8 cellular contexts compared by ENCODE assay signal in genomic region chr1:1678581-1679380, GRCh38. TPM values are rescaled to one million over a fixed set of nuclear protein-coding genes. Genes with fewer than 3 reads are reported as not detected.
DNase-seq lines count a peak whose midpoint lies in the region; ATAC-seq and TF ChIP-seq lines count a peak whose summit lies in the region.

No MANE protein-coding gene starts in this region.

- H4K20me1 ChIP-seq in hepatocyte (ENCODE audit: insufficient read depth, poor library complexity, severe bottlenecking) = peaks cover 30% of the 10 kb centered on the region

- H3K4me3 ChIP-seq in BE2C (ENCODE audit: low read depth, low read length) (no peak overlapping the region), WERI-Rb-1 (ENCODE audit: low read depth, low read length) (no peak overlapping the region), hepatocyte (no peak overlapping the region)

- H3K4me3 Mint-ChIP-seq in stimulated activated naive B cell treated with anti-CD40 and anti-IgM and Interleukin-4, amounts not matched to agents 10 μg/mL and 1 μg/mL and 100 μg/mL, for 72 hours = peak overlapping the region; percentile 75 to 79

- H3K9me2 ChIP-seq in hepatocyte (replicated peaks; ENCODE audit: insufficient read depth) = no peaks in the 10 kb centered on the region

- H3K4me1 Mint-ChIP-seq in stimulated activated naive B cell treated with anti-CD40 and anti-IgM and Interleukin-4, amounts not matched to agents 10 μg/mL and 1 μg/mL and 100 μg/mL, for 72 hours = peaks cover 26 to 42% of the 10 kb centered on the region in 2 donors

- H3K27ac ChIP-seq in WERI-Rb-1 (no peak overlapping the region; the same call in 1 of the 2 replicates), hepatocyte (peak overlapping the region; percentile 41)

- no peak overlapping the region for H2AFZ ChIP-seq in hepatocyte

- peaks cover 61% of the 10 kb centered on the region for H3K79me2 ChIP-seq in hepatocyte

- H3K27ac Mint-ChIP-seq in stimulated activated naive B cell treated with anti-CD40 and anti-IgM and Interleukin-4, amounts not matched to agents 10 μg/mL and 1 μg/mL and 100 μg/mL, for 72 hours = peak overlapping the region; percentile 94

- H3K36me3 ChIP-seq in BE2C (peaks cover 1% of the 10 kb centered on the region; the same call in 1 of the 2 replicates), WERI-Rb-1 (peaks cover 6% of the 10 kb centered on the region), hepatocyte (replicated peaks; ENCODE audit: insufficient read depth, low read depth) (no peaks in the 10 kb centered on the region)

- ATAC-seq in GM19467 (IDR thresholded peaks at IDR 0.05; ENCODE audit: unreplicated experiment) (peak; percentile 52), GM21717 (IDR thresholded peaks at IDR 0.05; ENCODE audit: unreplicated experiment) (no peak)
- ATAC-seq in stimulated activated naive B cell treated with anti-CD40 and anti-IgM and Interleukin-4, amounts not matched to agents 10 μg/mL and 1 μg/mL and 100 μg/mL, for 72 hours (replicated peaks) = peak; percentile 0 to 25

- TF ChIP-seq CTCF in BE2C (IDR thresholded peaks at IDR 0.05; ENCODE audit: low read depth, low read length) = peak; percentile 46
- peak; percentile 75 for TF ChIP-seq CTCF in WERI-Rb-1 (IDR thresholded peaks at IDR 0.05; ENCODE audit: low read depth, low read length)
- no peak for TF ChIP-seq CTCF in hepatocyte (IDR thresholded peaks at IDR 0.05; ENCODE audit: poor library complexity)

- DNase-seq in BE2C (peak; percentile 37), WERI-Rb-1 (peak; percentile 49), hepatocyte (ENCODE audit: low spot score) (peak; percentile 72), NCI-H1417 (lab: John Stamatoyannopoulos, UW) (no peak), SKM-1 (lab: John Stamatoyannopoulos, UW; ENCODE audit: unreplicated experiment) (no peak)
- peak; percentile 30 for DNase-seq in stimulated activated naive B cell treated with anti-CD40 and anti-IgM and Interleukin-4, amounts not matched to agents 10 μg/mL and 1 μg/mL and 100 μg/mL, for 72 hours

- peaks cover 8 to 21% of the 10 kb centered on the region in 2 donors for H3K36me3 Mint-ChIP-seq in stimulated activated naive B cell treated with anti-CD40 and anti-IgM and Interleukin-4, amounts not matched to agents 10 μg/mL and 1 μg/mL and 100 μg/mL, for 72 hours

- H3K9me3 ChIP-seq in BE2C = no peaks in the 10 kb centered on the region
- no peaks in the 10 kb centered on the region for H3K9me3 ChIP-seq in WERI-Rb-1 (ENCODE audit: severe bottlenecking)
- no peaks in the 10 kb centered on the region for H3K9me3 ChIP-seq in hepatocyte (ENCODE audit: low read depth)

- H3K9me3 Mint-ChIP-seq in stimulated activated naive B cell treated with anti-CD40 and anti-IgM and Interleukin-4, amounts not matched to agents 10 μg/mL and 1 μg/mL and 100 μg/mL, for 72 hours = no peaks in the 10 kb centered on the region

- no peaks in the 10 kb centered on the region for H3K4me1 ChIP-seq in BE2C
- H3K4me1 ChIP-seq in hepatocyte (ENCODE audit: insufficient read depth) = peaks cover 2% of the 10 kb centered on the region

- 71% methylated on average over 24 of the region's 24 CpGs for WGBS in hepatocyte (ENCODE audit: low lambda C conversion rate, missing lambda C conversion rate)

- no peaks in the 10 kb centered on the region for H3K27me3 Mint-ChIP-seq in stimulated activated naive B cell treated with anti-CD40 and anti-IgM and Interleukin-4, amounts not matched to agents 10 μg/mL and 1 μg/mL and 100 μg/mL, for 72 hours

- no peaks in the 10 kb centered on the region for H3K27me3 ChIP-seq in BE2C
- no peaks in the 10 kb centered on the region for H3K27me3 ChIP-seq in WERI-Rb-1 (ENCODE audit: insufficient read depth, low read depth, severe bottlenecking)
- no peaks in the 10 kb centered on the region for H3K27me3 ChIP-seq in hepatocyte

- H3K4me2 ChIP-seq in hepatocyte = peak overlapping the region; percentile 15

RNA-seq across cellular contexts. Expression of gene SLC35E2B, which starts 13.8 kb away (rescaled TPM):
- polyA plus RNA-seq in BE2C (2012; ENCODE audit: insufficient read depth, insufficient read length, low read depth) = 34.4 TPM
- 46.7 and 48.2 TPM in 2 replicates for total RNA-seq in hepatocyte
- polyA plus RNA-seq in hepatocyte = 27.5 and 29.2 TPM in 2 replicates

RNA-seq across cellular contexts. Expression of gene CDK11B, which starts 20.0 kb away (rescaled TPM):
- 163 TPM for polyA plus RNA-seq in BE2C (2012; ENCODE audit: insufficient read depth, insufficient read length, low read depth)
- 7.5 and 10.1 TPM in 2 replicates for total RNA-seq in hepatocyte
- polyA plus RNA-seq in hepatocyte = 15.3 and 21.3 TPM in 2 replicates

RNA-seq across cellular contexts. Expression of gene CDK11A, which starts 45.4 kb away (rescaled TPM):
- polyA plus RNA-seq in BE2C (2012; ENCODE audit: insufficient read depth, insufficient read length, low read depth) = 221 TPM
- 9.2 and 19.5 TPM in 2 replicates for total RNA-seq in hepatocyte
- 30.9 and 41.6 TPM in 2 replicates for polyA plus RNA-seq in hepatocyte

RNA-seq across cellular contexts. Expression of gene MMP23B, which starts 46.8 kb away (rescaled TPM):
- 0.66 TPM for polyA plus RNA-seq in BE2C (2012; ENCODE audit: insufficient read depth, insufficient read length, low read depth)
- total RNA-seq in hepatocyte = 48.0 and 73.4 TPM in 2 replicates
- polyA plus RNA-seq in hepatocyte = 136 and 184 TPM in 2 replicates

Comparison
In these comparisons a context has a peak if more than half of its experiments do, and no peak if none do; other contexts are left out.
1. DNase-seq: peak in BE2C (single experiment), WERI-Rb-1 (single experiment), hepatocyte (single experiment) and stimulated activated naive B cell treated with anti-CD40 and anti-IgM and Interleukin-4, amounts not matched to agents 10 μg/mL and 1 μg/mL and 100 μg/mL, for 72 hours (single experiment); none in NCI-H1417 (0 of 3) and SKM-1 (single experiment).